In the genomic region with DNA sequence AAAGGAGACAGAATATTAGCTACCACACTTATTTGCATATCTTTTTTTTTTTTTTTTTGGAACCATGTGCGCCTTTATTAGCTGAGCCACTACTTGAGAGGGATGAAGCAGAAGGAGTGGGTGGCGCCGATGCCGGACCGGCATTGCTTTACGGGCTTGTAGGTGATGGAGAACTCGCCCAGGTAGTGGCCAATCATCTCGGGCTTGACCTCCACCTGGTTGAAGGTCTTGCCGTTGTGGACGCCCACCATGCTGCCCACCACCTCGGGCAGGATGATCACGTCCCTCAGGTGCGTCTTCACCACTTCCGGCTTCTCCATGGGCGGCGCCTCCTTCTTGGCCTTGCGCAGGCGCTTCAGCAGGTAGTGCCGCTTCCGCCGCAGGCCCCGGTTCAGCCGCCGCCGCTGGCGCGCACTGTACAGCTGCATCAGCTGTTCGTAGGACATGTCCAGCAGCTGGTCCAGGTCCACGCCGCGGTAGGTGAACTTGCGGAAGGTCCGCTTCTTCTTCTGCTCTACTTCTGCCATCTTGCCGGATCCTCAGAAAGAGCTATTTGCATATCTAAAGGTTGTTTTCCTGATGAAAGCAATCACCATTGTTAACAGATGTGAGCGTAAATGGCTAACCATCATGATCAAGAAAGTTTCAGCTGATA, we compare ENCODE assay signal across 8 cellular contexts. TPM values are rescaled to one million over a fixed set of nuclear protein-coding genes. Genes with fewer than 3 reads are reported as not detected.
DNase-seq lines count a peak whose midpoint lies in the region; ATAC-seq, FAIRE-seq and TF ChIP-seq lines count a peak whose summit lies in the region.
"Not testable (repeated sequence)": the region's sequence is repeated elsewhere in the genome, so short reads cannot be mapped to it uniquely, and the experiment has no call there.

No MANE protein-coding gene starts in this region.

- intact Hi-C loops in MCF 10A (cut with micrococcal nuclease): loop anchor here (1.0 kb wide), 1 partner anchor 17 kb away; the partner anchor contains the start of gene COA6
- intact Hi-C loops in spleen (cut with DNase I; ENCODE audit: low total_unique reads): not testable (repeated sequence)

- H3K27ac Mint-ChIP-seq in IgD-negative memory B cell: peak overlapping the region; percentile 43 to 90 (median 80)
- peak overlapping the region; percentile 89 for H3K27ac Mint-ChIP-seq in MCF 10A (ENCODE audit: low read depth, unreplicated experiment)

- H3K4me3 Mint-ChIP-seq in IgD-negative memory B cell (peak overlapping the region; percentile 80 to 91 (median 86)), MCF 10A (ENCODE audit: unreplicated experiment) (peak overlapping the region; percentile 86)

- POLR2A ChIA-PET in MCF 10A (lab: Yijun Ruan, JAX): interaction anchor here (0.5 to 6.1 kb wide), 37 partner anchors 8 to 1275 kb away, joined by 3 to 218 read pairs (median 3); partner anchors contain the start of genes COA6 and TARBP1

- CTCF ChIA-PET in MCF 10A (lab: Yijun Ruan, JAX): interaction anchor here (0.6 to 2.7 kb wide), 12 partner anchors 11 to 1180 kb away, joined by 3 to 16 read pairs (median 4); no protein-coding TSS in a partner anchor

- H3K9me3 Mint-ChIP-seq in IgD-negative memory B cell; MCF 10A (ENCODE audit: unreplicated experiment): not testable (repeated sequence)

- peak overlapping the region; percentile 74 for H3K4me2 ChIP-seq in keratinocyte (ENCODE audit: control insufficient read depth, extremely low read depth, insufficient read depth, low read depth, low read length)

- not testable (repeated sequence) for H3K9me1 ChIP-seq in keratinocyte (ENCODE audit: control insufficient read depth, extremely low read depth, insufficient read depth, low read length)

- H3K4me3 ChIP-seq in Peyer's patch (peak overlapping the region; percentile 31 to 42 (median 38)), keratinocyte (ENCODE audit: control insufficient read depth in 2 of 3, extremely low read depth in 1 of 3, insufficient read depth in 2 of 3, low read depth in 1 of 3, low read length in 3 of 3) (peak overlapping the region; percentile 8 to 67 (median 43)), spleen (peak overlapping the region in 6 of 8 donors; percentile 24 to 53 (median 35))

- DNase-seq in Peyer's patch (peak; percentile 34 to 76 (median 69)), MCF 10A (ENCODE audit: unreplicated experiment) (peak; percentile 83), spleen (peak; percentile 87), ureter (ENCODE audit: low spot score) (peak; percentile 48)
- peak; percentile 72 for DNase-seq in activated CD8-positive, alpha-beta memory T cell treated with anti-CD3 and anti-CD28 coated beads for 24 hours
- DNase-seq in keratinocyte (ENCODE audit: low read depth, low spot score): not testable (repeated sequence)

- H3K27me3 Mint-ChIP-seq in IgD-negative memory B cell; MCF 10A (ENCODE audit: insufficient read depth, unreplicated experiment): not testable (repeated sequence)

- not testable (repeated sequence) for H3K36me3 ChIP-seq in Peyer's patch; keratinocyte (ENCODE audit: control insufficient read depth in 2 of 2, extremely low read depth in 1 of 2, insufficient read depth in 2 of 2, low read length in 2 of 2); spleen

- H3K4me1 Mint-ChIP-seq in IgD-negative memory B cell: not testable (repeated sequence)
- H3K4me1 Mint-ChIP-seq in MCF 10A (ENCODE audit: insufficient read depth, unreplicated experiment): peaks cover 12% of the 10 kb centered on the region

- H3K27ac ChIP-seq in Peyer's patch (peak overlapping the region in 3 of 4 donors; percentile 28 to 48 (median 37)), keratinocyte (ENCODE audit: control insufficient read depth, insufficient read depth, low read length) (peak overlapping the region; percentile 54), spleen (peak overlapping the region in 3 of 8 donors; percentile 35 to 66 (median 66))

- not testable (repeated sequence) for H3K79me2 ChIP-seq in keratinocyte (ENCODE audit: control insufficient read depth, insufficient read depth, low read length)

- peak overlapping the region; percentile 70 for H3K9ac ChIP-seq in keratinocyte (ENCODE audit: control insufficient read depth, extremely low read depth, insufficient read depth, low read length)

- H3K4me1 ChIP-seq in Peyer's patch; keratinocyte (ENCODE audit: control insufficient read depth, extremely low read depth, insufficient read depth, low read length); spleen: not testable (repeated sequence)

- dilution Hi-C loops in keratinocyte (cut with MboI; ENCODE audit: extremely low pct_ligation_motif_present, low sequenced_read_pairs): not testable (repeated sequence)

- peak; percentile 53 for ATAC-seq in GM18520 (IDR thresholded peaks at IDR 0.05; ENCODE audit: unreplicated experiment)

- not testable (repeated sequence) for H3K36me3 Mint-ChIP-seq in IgD-negative memory B cell
- H3K36me3 Mint-ChIP-seq in MCF 10A (ENCODE audit: insufficient read depth, unreplicated experiment): peaks cover 11% of the 10 kb centered on the region

- peak in 1 of 2 donors; percentile 40 for TF ChIP-seq POLR2A in Peyer's patch (IDR thresholded peaks at IDR 0.05)
- not testable (repeated sequence) for TF ChIP-seq POLR2A in spleen (IDR thresholded peaks at IDR 0.05)

- H3K27me3 ChIP-seq in Peyer's patch; keratinocyte (ENCODE audit: control insufficient read depth, extremely low read depth, insufficient read depth, low read length); spleen (replicated peaks in 1 of 7): not testable (repeated sequence)

- FAIRE-seq in keratinocyte (lab: Jason Lieb, UNC): peak; percentile 63

- WGBS in spleen, 5 donors: 58 to 79% (median 69%) methylated on average over 34 to 35 of the region's 35 CpGs

- H3K9me3 ChIP-seq in Peyer's patch; keratinocyte (ENCODE audit: control insufficient read depth, low read depth, low read length); spleen: not testable (repeated sequence)

- TF ChIP-seq CTCF in Peyer's patch (IDR thresholded peaks at IDR 0.05); MCF 10A (IDR thresholded peaks at IDR 0.05; ENCODE audit: unreplicated experiment); keratinocyte (optimal IDR thresholded peaks at IDR 0.05 in 1 of 3, IDR thresholded peaks at IDR 0.05 in 1 of 3, conservative IDR thresholded peaks at IDR 0.05 in 1 of 3; ENCODE audit: extremely low read depth in 1 of 3, insufficient read depth in 2 of 3, low read length in 3 of 3); spleen (IDR thresholded peaks at IDR 0.05 in 8 of 11, conservative IDR thresholded peaks at IDR 0.05 in 3 of 11): not testable (repeated sequence)

- not testable (repeated sequence) for H4K20me1 ChIP-seq in keratinocyte (ENCODE audit: control insufficient read depth, extremely low read depth, insufficient read depth, low read length)

- BruUV-seq in MCF 10A (replicated peaks; lab: Mats Ljungman, UMichigan): not testable (repeated sequence)

- H2AFZ ChIP-seq in keratinocyte (ENCODE audit: control insufficient read depth, low read length): peak overlapping the region; percentile 87

RNA-seq across cellular contexts. Expression of gene COA6, which starts 16.5 kb away (rescaled TPM):
- polyA plus RNA-seq in IgD-negative memory B cell: 44.8 TPM
- total RNA-seq in Peyer's patch: 10 to 100 TPM; 11.7 to 48.7 (median 19.0) TPM
- total RNA-seq in MCF 10A (2022): 114 and 115 TPM in 2 replicates
- polyA plus RNA-seq in keratinocyte: 24.2 to 36.0 TPM (median 24.3 TPM) in 3 replicates
- 25.3 TPM for polyA plus RNA-seq in keratinocyte (2011; ENCODE audit: low read depth)
- polyA plus RNA-seq in keratinocyte (2011; cell fraction: cytosol; rRNA removed): 22.8 and 30.1 TPM in 2 replicates
- polyA plus RNA-seq in keratinocyte (2011; cell fraction: nucleus; rRNA removed): 8.4 and 13.8 TPM in 2 replicates
- polyA plus RNA-seq in keratinocyte (2012; ENCODE audit: low replicate concordance): 42.6 and 52.1 TPM in 2 replicates
- 2.9 to 5.0 TPM (median 3.8 TPM) in 3 replicates for polyA minus RNA-seq in keratinocyte
- polyA minus RNA-seq in keratinocyte (2011; cell fraction: cytosol; rRNA and poly(A)+ RNA removed): 30.9 TPM
- 2.4 and 4.3 TPM in 2 replicates for polyA minus RNA-seq in keratinocyte (2011; cell fraction: nucleus; rRNA and poly(A)+ RNA removed)
- 10 to 100 TPM in 6 of 7 donors, 1 to 10 TPM in 1; 6.9 to 18.9 (median 18.1) TPM for total RNA-seq in spleen
- 10 to 100 TPM; 44.1 to 57.4 (median 54.0) TPM for polyA plus RNA-seq in spleen
- total RNA-seq in ureter: 18.2 TPM
